ENCODE assay signal across 19 cellular contexts in the genomic region with DNA sequence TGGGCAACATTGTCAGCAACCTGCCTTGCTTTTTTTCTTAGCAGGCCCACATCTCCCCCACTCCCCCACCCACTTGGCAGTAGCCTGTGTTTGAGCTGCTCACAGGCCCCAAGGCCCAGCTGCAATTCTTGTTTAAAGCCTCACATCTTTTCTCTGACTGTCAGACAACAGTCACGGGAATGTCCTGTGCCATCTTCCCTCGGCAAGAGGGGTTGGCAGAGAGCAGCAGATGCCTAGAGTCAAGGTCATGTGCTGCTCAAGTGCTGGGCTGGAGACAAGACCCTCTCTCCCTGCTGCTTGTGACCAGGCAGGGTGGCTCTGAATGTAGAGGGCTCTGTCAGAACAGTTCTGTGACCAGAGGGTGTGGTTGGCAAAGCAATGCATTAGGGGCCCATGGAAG. TPM values are rescaled to one million over a fixed set of nuclear protein-coding genes. Genes with fewer than 3 reads are reported as not detected.
A peak's percentile ranks its signal among the peaks of the same experiment; 100 is the strongest.
DNase-seq lines count a peak whose midpoint lies in the region; ATAC-seq and TF ChIP-seq lines count a peak whose summit lies in the region.
"Had no signal": no experiment of that assay in that cellular context is flagged by ENCODE, and none has a peak within 500 bp of the region (broad histone marks: within the 10 kb centered on the region; RNA-seq: fewer than 3 reads in every experiment).

No MANE protein-coding gene starts in this region.

- H3K4me1 ChIP-seq in esophagus muscularis mucosa: peaks cover 6 to 61% (median 44%) of the 10 kb centered on the region in 4 donors
- H3K4me1 ChIP-seq in psoas muscle: peaks cover 5% of the 10 kb centered on the region

- H3K9me3 ChIP-seq in T-helper 17 cell (ENCODE audit: control insufficient read depth, low read length, poor library complexity, severe bottlenecking) (no peaks in the 10 kb centered on the region), esophagus muscularis mucosa (no peaks in the 10 kb centered on the region), psoas muscle (no peaks in the 10 kb centered on the region)

- TF ChIP-seq EP300 in esophagus muscularis mucosa (IDR thresholded peaks at IDR 0.05): no peak

- DNase-seq in T-helper 2 cell treated with Interferon-gamma antibody and Interleukin-4, amounts not matched to agents 5 μg/mL and 100 μg/mL, for 36 hours (ENCODE audit: low spot score): no peak
- no peak for DNase-seq in T-helper 2 cell
- DNase-seq in T-helper 17 cell: no peak
- no peak for DNase-seq in esophagus muscularis mucosa (ENCODE audit: extremely low spot score)
- peak; percentile 7 for DNase-seq in putamen (ENCODE audit: low spot score)
- no peak for DNase-seq in psoas muscle
- no peak for DNase-seq in NCI-H748 treated with DMSO at 0.1 percent for 48 hours (lab: John Stamatoyannopoulos, UW)
- DNase-seq: activated B cell treated with CpG ODN at 0.5 μM for 24 hours; activated T-cell treated with anti-CD3 and anti-CD28 coated beads, Interleukin-2, amount 50 U/mL, for 4 hours; DND-41; effector memory CD4-positive, alpha-beta T cell; HCEC 1CT; NCI-H1930; NCI-H774; stimulated activated naive B cell treated with anti-CD40 and anti-IgM and Interleukin-4, amounts not matched to agents 10 μg/mL and 1 μg/mL and 100 μg/mL, for 72 hours had no signal

- peaks cover 53% of the 10 kb centered on the region for H3K36me3 Mint-ChIP-seq in T-helper 2 cell treated with Interferon-gamma antibody and Interleukin-4, amounts not matched to agents 5 μg/mL and 100 μg/mL, for 36 hours (ENCODE audit: low read depth)
- H3K36me3 Mint-ChIP-seq in T-helper 17 cell (ENCODE audit: low read depth): no peaks in the 10 kb centered on the region

- peaks cover 0 to 24% (median 11%) of the 10 kb centered on the region in 4 donors for H3K36me3 ChIP-seq in esophagus muscularis mucosa
- peaks cover 0 to 22% of the 10 kb centered on the region in 2 donors for H3K36me3 ChIP-seq in psoas muscle (ENCODE audit: insufficient read depth in 1 of 2, low read depth in 1 of 2)

- H3K27me3 Mint-ChIP-seq in T-helper 2 cell treated with Interferon-gamma antibody and Interleukin-4, amounts not matched to agents 5 μg/mL and 100 μg/mL, for 36 hours (ENCODE audit: low read depth): no peaks in the 10 kb centered on the region
- no peaks in the 10 kb centered on the region for H3K27me3 Mint-ChIP-seq in T-helper 17 cell
- H3K27me3 Mint-ChIP-seq: activated B cell treated with CpG ODN at 0.5 μM for 24 hours; stimulated activated naive B cell treated with anti-CD40 and anti-IgM and Interleukin-4, amounts not matched to agents 10 μg/mL and 1 μg/mL and 100 μg/mL, for 72 hours had no signal

- TF ChIP-seq CTCF in esophagus muscularis mucosa (IDR thresholded peaks at IDR 0.05): no peak
- no peak for TF ChIP-seq CTCF in psoas muscle (IDR thresholded peaks at IDR 0.05)

- peak overlapping the region; percentile 47 for H3K4me3 Mint-ChIP-seq in T-helper 2 cell treated with Interferon-gamma antibody and Interleukin-4, amounts not matched to agents 5 μg/mL and 100 μg/mL, for 36 hours
- peak overlapping the region; percentile 31 for H3K4me3 Mint-ChIP-seq in T-helper 17 cell
- H3K4me3 Mint-ChIP-seq: activated B cell treated with CpG ODN at 0.5 μM for 24 hours; activated T-cell treated with anti-CD3 and anti-CD28 coated beads, Interleukin-2, amount 50 U/mL, for 4 hours; CD14-positive monocyte; stimulated activated naive B cell treated with anti-CD40 and anti-IgM and Interleukin-4, amounts not matched to agents 10 μg/mL and 1 μg/mL and 100 μg/mL, for 72 hours had no signal

- no peaks in the 10 kb centered on the region for H3K9me3 Mint-ChIP-seq in T-helper 2 cell treated with Interferon-gamma antibody and Interleukin-4, amounts not matched to agents 5 μg/mL and 100 μg/mL, for 36 hours
- H3K9me3 Mint-ChIP-seq: activated B cell treated with CpG ODN at 0.5 μM for 24 hours; activated T-cell treated with anti-CD3 and anti-CD28 coated beads, Interleukin-2, amount 50 U/mL, for 4 hours; CD14-positive monocyte; stimulated activated naive B cell treated with anti-CD40 and anti-IgM and Interleukin-4, amounts not matched to agents 10 μg/mL and 1 μg/mL and 100 μg/mL, for 72 hours had no signal

- WGBS in esophagus muscularis mucosa: 42% methylated on average over 2 of the region's 2 CpGs
- 47 to 56% (median 52%) methylated on average over 2 of the region's 2 CpGs for WGBS in psoas muscle, 3 donors

- peak overlapping the region; percentile 54 for H3K27ac Mint-ChIP-seq in T-helper 2 cell treated with Interferon-gamma antibody and Interleukin-4, amounts not matched to agents 5 μg/mL and 100 μg/mL, for 36 hours
- H3K27ac Mint-ChIP-seq in T-helper 17 cell: peak overlapping the region; percentile 93
- H3K27ac Mint-ChIP-seq: activated B cell treated with CpG ODN at 0.5 μM for 24 hours; stimulated activated naive B cell treated with anti-CD40 and anti-IgM and Interleukin-4, amounts not matched to agents 10 μg/mL and 1 μg/mL and 100 μg/mL, for 72 hours had no signal

- intact Hi-C loops in esophagus muscularis mucosa (cut with DNase I): no loop called here
- intact Hi-C loops in psoas muscle (cut with DNase I): no loop called here

- H3K27me3 ChIP-seq in esophagus muscularis mucosa (no peaks in the 10 kb centered on the region), psoas muscle (ENCODE audit: insufficient read depth in 3 of 3, low read length in 2 of 3) (no peaks in the 10 kb centered on the region)

- H3K4me1 Mint-ChIP-seq in T-helper 2 cell treated with Interferon-gamma antibody and Interleukin-4, amounts not matched to agents 5 μg/mL and 100 μg/mL, for 36 hours (ENCODE audit: low read depth): peaks cover 58% of the 10 kb centered on the region
- peaks cover 48% of the 10 kb centered on the region for H3K4me1 Mint-ChIP-seq in T-helper 17 cell
- H3K4me1 Mint-ChIP-seq: CD14-positive monocyte had no signal

- ATAC-seq in T-helper 17 cell (no peak), HG03571 (IDR thresholded peaks at IDR 0.05; ENCODE audit: unreplicated experiment) (no peak), psoas muscle (no peak)
- ATAC-seq: activated T-cell treated with anti-CD3 and anti-CD28 coated beads, Interleukin-2, amount 50 U/mL, for 4 hours; stimulated activated naive B cell treated with anti-CD40 and anti-IgM and Interleukin-4, amounts not matched to agents 10 μg/mL and 1 μg/mL and 100 μg/mL, for 72 hours had no signal

- H3K4me3 ChIP-seq in esophagus muscularis mucosa (no peak overlapping the region), psoas muscle (no peak overlapping the region)
- H3K4me3 ChIP-seq: skin epidermis had no signal

- no peak for TF ChIP-seq POLR2A in esophagus muscularis mucosa (IDR thresholded peaks at IDR 0.05; ENCODE audit: low read depth)

- H3K27ac ChIP-seq in esophagus muscularis mucosa (replicated peaks in 1 of 4) (peak overlapping the region; percentile 64 to 79 (median 71)), psoas muscle (no peak overlapping the region)
- H3K27ac ChIP-seq: 22Rv1 had no signal

RNA-seq across cellular contexts. Expression of gene BBC3, which starts 47.4 kb away (rescaled TPM):
- total RNA-seq in T-helper 17 cell: 10 to 100 TPM; 32.4 to 40.2 TPM
- 10 to 100 TPM in 2 of 4 donors, 1 to 10 TPM in 2; 5.0 to 21.3 (median 11.5) TPM for total RNA-seq in esophagus muscularis mucosa
- 10 to 100 TPM in 1 of 4 donors, 1 to 10 TPM in 3; 2.7 to 32.5 (median 4.7) TPM for total RNA-seq in psoas muscle
- polyA plus RNA-seq in psoas muscle: 1 to 10 TPM; 2.7 to 6.6 (median 2.9) TPM

RNA-seq across cellular contexts. Expression of gene SAE1, which starts 52.9 kb away (rescaled TPM):
- total RNA-seq in T-helper 17 cell (10 to 100 TPM; 36.2 to 37.0 TPM), esophagus muscularis mucosa (100 to 1,000 TPM; 130 to 143 (median 136) TPM), psoas muscle (10 to 100 TPM; 37.8 to 55.8 (median 41.5) TPM)
- polyA plus RNA-seq in psoas muscle: 10 to 100 TPM; 30.7 to 63.4 (median 62.0) TPM
